Comparison of ENCODE assay signal across 12 cellular contexts in genomic region chr4:185742766-185743165, GRCh38.
A peak's percentile ranks its signal among the peaks of the same experiment; 100 is the strongest.
DNase-seq lines count a peak whose midpoint lies in the region; ATAC-seq and TF ChIP-seq lines count a peak whose summit lies in the region.
"Had no signal": no experiment of that assay in that cellular context is flagged by ENCODE, and none has a peak within 500 bp of the region (broad histone marks: within the 10 kb centered on the region; RNA-seq: fewer than 3 reads in every experiment).

No MANE protein-coding gene starts in this region.

- no peak overlapping the region for H2AFZ ChIP-seq in PC-3 (ENCODE audit: low read length)

- H3K36me3 ChIP-seq in PC-3 (ENCODE audit: low read depth, low read length) (no peaks in the 10 kb centered on the region), kidney epithelial cell (ENCODE audit: control insufficient read depth, insufficient read depth, low read length) (no peaks in the 10 kb centered on the region)

- no peak overlapping the region for H3K27ac Mint-ChIP-seq in activated T-cell treated with anti-CD3 and anti-CD28 coated beads, Interleukin-2, amount 50 U/mL, for 72 hours
- H3K27ac Mint-ChIP-seq: natural killer cell treated with Interleukin-12 subunit alpha and Interleukin-12 subunit beta and Interleukin-15 and Interleukin-18, amount 100 ng/mL, for 72 hours had no signal

- no peaks in the 10 kb centered on the region for H3K9me3 Mint-ChIP-seq in activated T-cell treated with anti-CD3 and anti-CD28 coated beads, Interleukin-2, amount 50 U/mL, for 72 hours
- H3K9me3 Mint-ChIP-seq: natural killer cell treated with Interleukin-12 subunit alpha and Interleukin-12 subunit beta and Interleukin-15 and Interleukin-18, amount 100 ng/mL, for 72 hours had no signal

- CTCF ChIA-PET in PC-3 (lab: Charles Lee): no interaction called here

- H3K4me1 Mint-ChIP-seq in activated T-cell treated with anti-CD3 and anti-CD28 coated beads, Interleukin-2, amount 50 U/mL, for 72 hours (ENCODE audit: low read depth): no peaks in the 10 kb centered on the region

- no peaks in the 10 kb centered on the region for H3K27me3 Mint-ChIP-seq in activated T-cell treated with anti-CD3 and anti-CD28 coated beads, Interleukin-2, amount 50 U/mL, for 72 hours (ENCODE audit: low read depth)

- no peaks in the 10 kb centered on the region for H3F3A ChIP-seq in PC-3 (ENCODE audit: low read length, unreplicated experiment)

- H3K9me2 ChIP-seq in PC-3 (replicated peaks; ENCODE audit: low read length): no peaks in the 10 kb centered on the region
- H3K9me2 ChIP-seq: SK-N-SH had no signal

- peak; percentile 28 for DNase-seq in PC-3
- peak; percentile 14 for DNase-seq in kidney epithelial cell (ENCODE audit: low read depth)
- DNase-seq in superior temporal gyrus (ENCODE audit: extremely low spot score): no peak
- DNase-seq in sciatic nerve (ENCODE audit: low spot score): no peak
- DNase-seq in activated T-cell treated with anti-CD3 and anti-CD28 coated beads, Interleukin-2, amount 50 U/mL, for 72 hours: no peak
- DNase-seq: head of caudate nucleus, NCI-H1092 treated with DMSO at 0.1 percent for 48 hours, SK-N-SH had no signal

- no TSS peak for BruUV-seq in PC-3 (replicated peaks; lab: Mats Ljungman, UMichigan)

- H3K27ac ChIP-seq in PC-3 (ENCODE audit: low read length): no peak overlapping the region

- H3K4me1 ChIP-seq in PC-3 (ENCODE audit: insufficient read depth, low read length): no peaks in the 10 kb centered on the region

- no peak overlapping the region for H3K4me2 ChIP-seq in PC-3 (ENCODE audit: low read length)
- H3K4me2 ChIP-seq: SK-N-SH had no signal

- H3K9ac ChIP-seq in PC-3 (ENCODE audit: low read length): no peak overlapping the region
- H3K9ac ChIP-seq: SK-N-SH had no signal

- no peak overlapping the region for H3K4me3 ChIP-seq in PC-3 (ENCODE audit: low read length)
- H3K4me3 ChIP-seq in kidney epithelial cell (ENCODE audit: low read depth, low read length): no peak overlapping the region

- no peaks in the 10 kb centered on the region for H3K79me2 ChIP-seq in PC-3 (ENCODE audit: low read length)

- no peaks in the 10 kb centered on the region for H3K27me3 ChIP-seq in PC-3 (ENCODE audit: low read length)
- no peaks in the 10 kb centered on the region for H3K27me3 ChIP-seq in kidney epithelial cell (ENCODE audit: control insufficient read depth, insufficient read depth, low read length)

- H3K4me3 Mint-ChIP-seq in activated T-cell treated with anti-CD3 and anti-CD28 coated beads, Interleukin-2, amount 50 U/mL, for 72 hours: no peak overlapping the region
- H3K4me3 Mint-ChIP-seq: natural killer cell treated with Interleukin-12 subunit alpha and Interleukin-12 subunit beta and Interleukin-15 and Interleukin-18, amount 100 ng/mL, for 72 hours had no signal

- POLR2A ChIA-PET in PC-3 (lab: Charles Lee; ENCODE audit: unreplicated experiment): no interaction called here

- intact Hi-C loops in PC-3 (cut with micrococcal nuclease): no loop called here
- intact Hi-C loops in sciatic nerve (cut with DNase I): no loop called here

- H3K9me3 ChIP-seq in PC-3 (ENCODE audit: low read length): no peaks in the 10 kb centered on the region
- H3K9me3 ChIP-seq: SK-N-SH had no signal

- no peaks in the 10 kb centered on the region for H4K20me1 ChIP-seq in PC-3 (ENCODE audit: low read length)

- H3K36me3 Mint-ChIP-seq in activated T-cell treated with anti-CD3 and anti-CD28 coated beads, Interleukin-2, amount 50 U/mL, for 72 hours (ENCODE audit: insufficient read depth in 2 of 2): no peaks in the 10 kb centered on the region
- H3K36me3 Mint-ChIP-seq: natural killer cell treated with Interleukin-12 subunit alpha and Interleukin-12 subunit beta and Interleukin-15 and Interleukin-18, amount 100 ng/mL, for 72 hours had no signal

- ATAC-seq in GM18870 (IDR thresholded peaks at IDR 0.05; ENCODE audit: unreplicated experiment): peak; percentile 70
- ATAC-seq in HG02610 (IDR thresholded peaks at IDR 0.05; ENCODE audit: unreplicated experiment): peak; percentile 60
- ATAC-seq in PC-3: no peak
- ATAC-seq in sciatic nerve: no peak
- ATAC-seq in activated T-cell treated with anti-CD3 and anti-CD28 coated beads, Interleukin-2, amount 50 U/mL, for 72 hours (replicated peaks in 1 of 2): no peak
- no peak for ATAC-seq in HG03175 (IDR thresholded peaks at IDR 0.05; ENCODE audit: unreplicated experiment)

- no peak for TF ChIP-seq CTCF in PC-3 (conservative IDR thresholded peaks at IDR 0.05; ENCODE audit: low read depth, low read length)
- no peak for TF ChIP-seq CTCF in kidney epithelial cell (IDR thresholded peaks at IDR 0.05; ENCODE audit: insufficient read depth, low read length, poor library complexity, severe bottlenecking)

Comparison
In these comparisons a context has a peak if more than half of its experiments do, and no peak if none do; other contexts are left out.
1. ATAC-seq: peak in GM18870 (single experiment) and HG02610 (single experiment); none in PC-3 (single experiment), sciatic nerve (single experiment), activated T-cell treated with anti-CD3 and anti-CD28 coated beads, Interleukin-2, amount 50 U/mL, for 72 hours (0 of 2) and HG03175 (single experiment).
2. DNase-seq: peak in PC-3 (single experiment) and kidney epithelial cell (single experiment); none in superior temporal gyrus (single experiment), sciatic nerve (single experiment) and activated T-cell treated with anti-CD3 and anti-CD28 coated beads, Interleukin-2, amount 50 U/mL, for 72 hours (0 of 2).